In genomic region chr4:74283614-74284013, GRCh38 we compare ENCODE assay signal across 1 cellular context.
TF ChIP-seq lines count a peak whose summit lies in the region.

No MANE protein-coding gene starts in this region.

TF ChIP-seq in IMR-90, 13 proteins besides CTCF, POLR2A, EP300 and RAD21:
- TF ChIP-seq CEBPB (IDR thresholded peaks at IDR 0.05; ENCODE audit: low read depth, low read length) = no peak
- TF ChIP-seq, protein P1, sequence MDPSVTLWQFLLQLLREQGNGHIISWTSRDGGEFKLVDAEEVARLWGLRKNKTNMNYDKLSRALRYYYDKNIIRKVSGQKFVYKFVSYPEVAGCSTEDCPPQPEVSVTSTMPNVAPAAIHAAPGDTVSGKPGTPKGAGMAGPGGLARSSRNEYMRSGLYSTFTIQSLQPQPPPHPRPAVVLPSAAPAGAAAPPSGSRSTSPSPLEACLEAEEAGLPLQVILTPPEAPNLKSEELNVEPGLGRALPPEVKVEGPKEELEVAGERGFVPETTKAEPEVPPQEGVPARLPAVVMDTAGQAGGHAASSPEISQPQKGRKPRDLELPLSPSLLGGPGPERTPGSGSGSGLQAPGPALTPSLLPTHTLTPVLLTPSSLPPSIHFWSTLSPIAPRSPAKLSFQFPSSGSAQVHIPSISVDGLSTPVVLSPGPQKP (IDR thresholded peaks at IDR 0.05; ENCODE audit: borderline replicate concordance, low read depth, low read length) = no peak
- TF ChIP-seq, protein P2, sequence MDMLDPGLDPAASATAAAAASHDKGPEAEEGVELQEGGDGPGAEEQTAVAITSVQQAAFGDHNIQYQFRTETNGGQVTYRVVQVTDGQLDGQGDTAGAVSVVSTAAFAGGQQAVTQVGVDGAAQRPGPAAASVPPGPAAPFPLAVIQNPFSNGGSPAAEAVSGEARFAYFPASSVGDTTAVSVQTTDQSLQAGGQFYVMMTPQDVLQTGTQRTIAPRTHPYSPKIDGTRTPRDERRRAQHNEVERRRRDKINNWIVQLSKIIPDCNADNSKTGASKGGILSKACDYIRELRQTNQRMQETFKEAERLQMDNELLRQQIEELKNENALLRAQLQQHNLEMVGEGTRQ (IDR thresholded peaks at IDR 0.05; ENCODE audit: low read depth, low read length) = no peak
